ENCODE assay signal across 21 cellular contexts in genomic region chr5:107468286-107468685, GRCh38.
DNase-seq lines count a peak whose midpoint lies in the region; ATAC-seq, FAIRE-seq and TF ChIP-seq lines count a peak whose summit lies in the region.
"Had no signal": no experiment of that assay in that cellular context is flagged by ENCODE, and none has a peak within 500 bp of the region (broad histone marks: within the 10 kb centered on the region; RNA-seq: fewer than 3 reads in every experiment).

No MANE protein-coding gene starts in this region.

- ATAC-seq in SK-N-SH treated with all-trans-retinoic acid at 6 μM for 48 hours: no peak
- ATAC-seq: activated T-cell treated with anti-CD3 and anti-CD28 coated beads, Interleukin-2, amount 50 U/mL, for 72 hours had no signal

- WGBS in SK-N-SH (ENCODE audit: low lambda C conversion rate): 82% methylated on average over 1 of the region's 1 CpG

- H3K27ac Mint-ChIP-seq in type B pancreatic cell: peak overlapping the region; percentile 87
- H3K27ac Mint-ChIP-seq: activated T-cell treated with anti-CD3 and anti-CD28 coated beads, Interleukin-2, amount 50 U/mL, for 72 hours; CD4-positive, alpha-beta T cell had no signal

- no peak overlapping the region for H2AFZ ChIP-seq in SK-N-SH (ENCODE audit: low read depth)
- H2AFZ ChIP-seq: parathyroid adenoma had no signal

- CTCF ChIA-PET in SK-N-SH (lab: Yijun Ruan, JAX): interaction anchor here (1.1 kb wide), 1 partner anchor 104 kb away, joined by 3 read pairs; no protein-coding TSS in a partner anchor

- no peaks in the 10 kb centered on the region for H3K9me3 Mint-ChIP-seq in type B pancreatic cell
- H3K9me3 Mint-ChIP-seq: activated T-cell treated with anti-CD3 and anti-CD28 coated beads, Interleukin-2, amount 50 U/mL, for 72 hours; CD4-positive, alpha-beta T cell; WTC11 had no signal

- no peak overlapping the region for H3K4me2 ChIP-seq in SK-N-SH
- H3K4me2 ChIP-seq: KMS-11 had no signal

- DNase-seq in SK-N-SH: no peak
- no peak for DNase-seq in bronchial epithelial cell (ENCODE audit: low read depth)
- peak; percentile 36 for DNase-seq in iris pigment epithelial cell (ENCODE audit: low read depth)
- DNase-seq in type B pancreatic cell (ENCODE audit: extremely low spot score, unreplicated experiment): no peak
- no peak for DNase-seq in HuH-7.5 (ENCODE audit: low spot score)
- DNase-seq in activated naive CD4-positive, alpha-beta T cell (lab: John Stamatoyannopoulos, UW): no peak
- no peak for DNase-seq in HPDE6-E6E7 (ENCODE audit: extremely low spot score)
- DNase-seq: activated T-cell treated with anti-CD3 and anti-CD28 coated beads, Interleukin-2, amount 50 U/mL, for 72 hours; CD4-positive, alpha-beta T cell; central memory CD4-positive, alpha-beta T cell; effector CD4-positive, alpha-beta T cell; GOT3; NCI-H1092 treated with DMSO at 0.1 percent for 48 hours; NCI-H2107; NCI-H748 treated with DMSO at 0.1 percent for 48 hours; T-helper 1 cell had no signal

- H3K79me2 ChIP-seq in SK-N-SH (ENCODE audit: insufficient read depth): no peaks in the 10 kb centered on the region
- H3K79me2 ChIP-seq: parathyroid adenoma had no signal

- no peak overlapping the region for H3K4me3 Mint-ChIP-seq in type B pancreatic cell
- H3K4me3 Mint-ChIP-seq: activated T-cell treated with anti-CD3 and anti-CD28 coated beads, Interleukin-2, amount 50 U/mL, for 72 hours; CD4-positive, alpha-beta T cell; WTC11 had no signal

- no peak overlapping the region; a peak in 1 of 4 replicates for H3K27ac ChIP-seq in SK-N-SH (ENCODE audit: low read depth in 2 of 2, low read length in 1 of 2)
- H3K27ac ChIP-seq: HL-60, KMS-11, parathyroid adenoma had no signal

- no peaks in the 10 kb centered on the region for H3F3A ChIP-seq in SK-N-SH (replicated peaks; ENCODE audit: insufficient read depth)

- TF ChIP-seq RAD21 in SK-N-SH (IDR thresholded peaks at IDR 0.05; ENCODE audit: low read length): no peak

- peaks cover 70% of the 10 kb centered on the region for H3K4me1 Mint-ChIP-seq in type B pancreatic cell (ENCODE audit: unreplicated experiment)

- no peaks in the 10 kb centered on the region for H3K9me2 ChIP-seq in SK-N-SH

- TF ChIP-seq CTCF in SK-N-SH (IDR thresholded peaks at IDR 0.05) (no peak), bronchial epithelial cell (IDR thresholded peaks at IDR 0.05; ENCODE audit: insufficient read depth, low read length, severe bottlenecking) (no peak), type B pancreatic cell (conservative IDR thresholded peaks at IDR 0.05) (no peak)

- H4K20me1 ChIP-seq in SK-N-SH (ENCODE audit: insufficient read depth): no peaks in the 10 kb centered on the region

- no peaks in the 10 kb centered on the region for H3K27me3 Mint-ChIP-seq in type B pancreatic cell
- H3K27me3 Mint-ChIP-seq: CD4-positive, alpha-beta T cell had no signal

- H3K27me3 ChIP-seq in SK-N-SH (ENCODE audit: insufficient read depth) (no peaks in the 10 kb centered on the region), bronchial epithelial cell (ENCODE audit: control insufficient read depth, insufficient read depth, low read length) (no peaks in the 10 kb centered on the region)

- POLR2A ChIA-PET in SK-N-SH (lab: Yijun Ruan, JAX): no interaction called here

- no peaks in the 10 kb centered on the region for H3K9me3 ChIP-seq in SK-N-SH

- H3K4me3 ChIP-seq in SK-N-SH (ENCODE audit: low read depth in 2 of 2, low read length in 1 of 2) (no peak overlapping the region), bronchial epithelial cell (ENCODE audit: low read depth, low read length) (no peak overlapping the region)

- peak; percentile 28 for FAIRE-seq in bronchial epithelial cell (lab: Jason Lieb, UNC)

- TF ChIP-seq EP300 in SK-N-SH (IDR thresholded peaks at IDR 0.05; ENCODE audit: borderline replicate concordance in 1 of 2, low read depth in 1 of 2, low read length in 1 of 2): no peak

- no peaks in the 10 kb centered on the region for H3K36me3 ChIP-seq in SK-N-SH (replicated peaks in 1 of 2; ENCODE audit: control insufficient read depth in 1 of 2, insufficient read depth in 2 of 2, low read length in 1 of 2)
- no peaks in the 10 kb centered on the region for H3K36me3 ChIP-seq in bronchial epithelial cell (ENCODE audit: control insufficient read depth, insufficient read depth, low read length)

- H3K4me1 ChIP-seq in SK-N-SH (ENCODE audit: control insufficient read depth in 1 of 2, insufficient read depth in 2 of 2, low read depth in 1 of 2, low read length in 1 of 2): peaks cover 13 to 21% of the 10 kb centered on the region in 2 experiments

- no peaks in the 10 kb centered on the region for H3K36me3 Mint-ChIP-seq in type B pancreatic cell
- H3K36me3 Mint-ChIP-seq: WTC11 had no signal

- no peak overlapping the region for H3K9ac ChIP-seq in SK-N-SH
- H3K9ac ChIP-seq: KMS-11, parathyroid adenoma had no signal

TF ChIP-seq in SK-N-SH, 30 proteins besides CTCF, POLR2A, EP300 and RAD21:
- 0 out of 2 replicates have a peak, but pooled peaks have one; percentile 33 for TF ChIP-seq NFIC (IDR thresholded peaks at IDR 0.05; ENCODE audit: borderline replicate concordance)
- no peak for TF ChIP-seq NRF1 (IDR thresholded peaks at IDR 0.05; ENCODE audit: low read depth, low read length)

TF ChIP-seq in SK-N-SH treated with all-trans-retinoic acid at 6 μM for 48 hours, 23 proteins besides CTCF, POLR2A, EP300 and RAD21:
- no peak for TF ChIP-seq ZNF70 (CRISPR knock-in tag; IDR thresholded peaks at IDR 0.05)
- TF ChIP-seq TSHZ2 (CRISPR knock-in tag; IDR thresholded peaks at IDR 0.05): no peak
- TF ChIP-seq OSR1 (CRISPR knock-in tag; IDR thresholded peaks at IDR 0.05): no peak
- no peak for TF ChIP-seq ZFP3 (CRISPR knock-in tag; IDR thresholded peaks at IDR 0.05)
